In the genomic region with DNA sequence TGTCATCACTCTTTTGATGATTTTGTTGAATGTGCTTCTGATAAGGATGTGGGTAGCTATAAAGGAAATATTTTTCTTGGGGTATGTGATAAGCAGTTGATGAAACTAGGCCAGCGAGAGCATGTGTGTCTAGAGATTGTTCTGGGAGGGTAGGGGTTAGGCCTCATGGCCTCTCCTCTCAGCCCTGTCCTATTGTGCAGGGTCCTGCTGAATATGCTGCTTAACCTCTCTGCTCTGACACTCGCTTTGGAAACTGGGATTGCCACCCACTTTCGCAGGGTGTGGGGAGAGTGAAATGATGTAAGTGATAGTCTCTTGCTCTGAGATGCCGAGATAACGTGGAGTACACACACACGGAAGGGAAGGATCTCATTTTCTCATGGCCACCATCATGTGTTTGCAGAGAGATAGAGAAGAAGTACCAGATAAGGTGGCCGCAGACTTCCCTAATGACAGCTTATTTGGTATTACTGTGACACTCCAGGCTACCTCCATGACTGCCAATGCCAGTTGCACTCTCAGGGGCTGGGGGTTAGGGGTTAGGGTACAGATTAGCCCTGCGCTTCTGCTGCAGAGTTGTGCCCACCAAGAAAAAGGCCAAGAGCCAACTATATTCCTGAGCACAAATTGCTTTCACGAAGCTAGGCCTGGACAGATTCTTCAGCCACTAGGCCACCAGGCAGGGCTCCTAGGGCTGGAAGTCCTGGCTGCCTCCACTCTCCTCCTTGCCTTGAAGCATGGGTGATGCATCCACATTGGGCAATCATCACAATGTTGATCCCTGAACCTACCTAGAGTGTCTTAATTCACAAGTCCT, we compare ENCODE assay signal across 1 cellular context.
TF ChIP-seq lines count a peak whose summit lies in the region.

No MANE protein-coding gene starts in this region.

TF ChIP-seq in K562, 482 proteins besides CTCF, POLR2A, EP300 and RAD21 (continued from another document and continues in another):
- TF ChIP-seq, protein P1, sequence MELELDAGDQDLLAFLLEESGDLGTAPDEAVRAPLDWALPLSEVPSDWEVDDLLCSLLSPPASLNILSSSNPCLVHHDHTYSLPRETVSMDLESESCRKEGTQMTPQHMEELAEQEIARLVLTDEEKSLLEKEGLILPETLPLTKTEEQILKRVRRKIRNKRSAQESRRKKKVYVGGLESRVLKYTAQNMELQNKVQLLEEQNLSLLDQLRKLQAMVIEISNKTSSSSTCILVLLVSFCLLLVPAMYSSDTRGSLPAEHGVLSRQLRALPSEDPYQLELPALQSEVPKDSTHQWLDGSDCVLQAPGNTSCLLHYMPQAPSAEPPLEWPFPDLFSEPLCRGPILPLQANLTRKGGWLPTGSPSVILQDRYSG (tag; conservative IDR thresholded peaks at IDR 0.05; ENCODE audit: low read depth) = peak; percentile 91
- TF ChIP-seq, protein P2, sequence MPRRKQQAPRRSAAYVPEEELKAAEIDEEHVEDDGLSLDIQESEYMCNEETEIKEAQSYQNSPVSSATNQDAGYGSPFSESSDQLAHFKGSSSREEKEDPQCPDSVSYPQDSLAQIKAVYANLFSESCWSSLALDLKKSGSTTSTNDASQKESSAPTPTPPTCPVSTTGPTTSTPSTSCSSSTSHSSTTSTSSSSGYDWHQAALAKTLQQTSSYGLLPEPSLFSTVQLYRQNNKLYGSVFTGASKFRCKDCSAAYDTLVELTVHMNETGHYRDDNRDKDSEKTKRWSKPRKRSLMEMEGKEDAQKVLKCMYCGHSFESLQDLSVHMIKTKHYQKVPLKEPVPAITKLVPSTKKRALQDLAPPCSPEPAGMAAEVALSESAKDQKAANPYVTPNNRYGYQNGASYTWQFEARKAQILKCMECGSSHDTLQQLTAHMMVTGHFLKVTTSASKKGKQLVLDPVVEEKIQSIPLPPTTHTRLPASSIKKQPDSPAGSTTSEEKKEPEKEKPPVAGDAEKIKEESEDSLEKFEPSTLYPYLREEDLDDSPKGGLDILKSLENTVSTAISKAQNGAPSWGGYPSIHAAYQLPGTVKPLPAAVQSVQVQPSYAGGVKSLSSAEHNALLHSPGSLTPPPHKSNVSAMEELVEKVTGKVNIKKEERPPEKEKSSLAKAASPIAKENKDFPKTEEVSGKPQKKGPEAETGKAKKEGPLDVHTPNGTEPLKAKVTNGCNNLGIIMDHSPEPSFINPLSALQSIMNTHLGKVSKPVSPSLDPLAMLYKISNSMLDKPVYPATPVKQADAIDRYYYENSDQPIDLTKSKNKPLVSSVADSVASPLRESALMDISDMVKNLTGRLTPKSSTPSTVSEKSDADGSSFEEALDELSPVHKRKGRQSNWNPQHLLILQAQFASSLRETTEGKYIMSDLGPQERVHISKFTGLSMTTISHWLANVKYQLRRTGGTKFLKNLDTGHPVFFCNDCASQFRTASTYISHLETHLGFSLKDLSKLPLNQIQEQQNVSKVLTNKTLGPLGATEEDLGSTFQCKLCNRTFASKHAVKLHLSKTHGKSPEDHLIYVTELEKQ (CRISPR knock-in tag; IDR thresholded peaks at IDR 0.05) = peak; percentile 67; the same call in 1 of the 2 replicates
- TF ChIP-seq ZC3H8 (IDR thresholded peaks at IDR 0.05) (no peak), MYBL2 (IDR thresholded peaks at IDR 0.05; ENCODE audit: low read depth) (no peak), MYBL2 (CRISPR knock-in tag; IDR thresholded peaks at IDR 0.05; ENCODE audit: borderline replicate concordance) (no peak), RBM39 (optimal IDR thresholded peaks at IDR 0.05; ENCODE audit: low read depth, low read length) (no peak), ESRRA (IDR thresholded peaks at IDR 0.05; ENCODE audit: borderline replicate concordance, low read depth) (peak; percentile 86; the same call in 1 of the 2 replicates), SUPT5H (IDR thresholded peaks at IDR 0.05) (no peak; the same call in 1 of the 2 replicates), HIVEP1 (CRISPR knock-in tag; IDR thresholded peaks at IDR 0.05) (0 out of 2 replicates have a peak, but pooled peaks have one; percentile 11), MEF2D (tag; conservative IDR thresholded peaks at IDR 0.05; ENCODE audit: low read depth) (peak; percentile 73), MAFK (IDR thresholded peaks at IDR 0.05; ENCODE audit: low read length) (no peak), NR2C1 (IDR thresholded peaks at IDR 0.05) (peak; percentile 60), NR2C1 (tag; IDR thresholded peaks at IDR 0.05) (peak; percentile 73; the same call in 1 of the 2 replicates), ZEB2 (IDR thresholded peaks at IDR 0.05) (peak; percentile 94), TAF15 (IDR thresholded peaks at IDR 0.05; ENCODE audit: low read depth, low read length) (no peak), ZNF707 (CRISPR knock-in tag; conservative IDR thresholded peaks at IDR 0.05) (no peak), POLR3G (IDR thresholded peaks at IDR 0.05; ENCODE audit: extremely low read depth, insufficient read length, insufficient replicate concordance) (no peak), KLF16 (IDR thresholded peaks at IDR 0.05) (peak; percentile 93), RBM22 (IDR thresholded peaks at IDR 0.05; ENCODE audit: low read depth, low read length, poor library complexity, severe bottlenecking) (no peak), ZNF79 (CRISPR knock-in tag; IDR thresholded peaks at IDR 0.05; ENCODE audit: low read depth) (0 out of 2 replicates have a peak, but pooled peaks have one; percentile 71), NFXL1 (CRISPR knock-in tag; IDR thresholded peaks at IDR 0.05) (no peak), ATF1 (CRISPR knock-in tag; IDR thresholded peaks at IDR 0.05) (no peak), ATF1 (tag; IDR thresholded peaks at IDR 0.05) (peak; percentile 88), BRF1 (IDR thresholded peaks at IDR 0.05; ENCODE audit: borderline replicate concordance, extremely low read depth, insufficient read length) (no peak), TCF7L2 (IDR thresholded peaks at IDR 0.05; ENCODE audit: low read depth, low read length) (no peak), SRSF7 (optimal IDR thresholded peaks at IDR 0.05; ENCODE audit: low read depth, low read length) (no peak), GTF2F1 (IDR thresholded peaks at IDR 0.05; ENCODE audit: low read depth, low read length) (no peak), SMARCE1 (IDR thresholded peaks at IDR 0.05) (peak; percentile 99), ZNF133 (CRISPR knock-in tag; IDR thresholded peaks at IDR 0.05) (no peak)
- TF ChIP-seq, protein P3, sequence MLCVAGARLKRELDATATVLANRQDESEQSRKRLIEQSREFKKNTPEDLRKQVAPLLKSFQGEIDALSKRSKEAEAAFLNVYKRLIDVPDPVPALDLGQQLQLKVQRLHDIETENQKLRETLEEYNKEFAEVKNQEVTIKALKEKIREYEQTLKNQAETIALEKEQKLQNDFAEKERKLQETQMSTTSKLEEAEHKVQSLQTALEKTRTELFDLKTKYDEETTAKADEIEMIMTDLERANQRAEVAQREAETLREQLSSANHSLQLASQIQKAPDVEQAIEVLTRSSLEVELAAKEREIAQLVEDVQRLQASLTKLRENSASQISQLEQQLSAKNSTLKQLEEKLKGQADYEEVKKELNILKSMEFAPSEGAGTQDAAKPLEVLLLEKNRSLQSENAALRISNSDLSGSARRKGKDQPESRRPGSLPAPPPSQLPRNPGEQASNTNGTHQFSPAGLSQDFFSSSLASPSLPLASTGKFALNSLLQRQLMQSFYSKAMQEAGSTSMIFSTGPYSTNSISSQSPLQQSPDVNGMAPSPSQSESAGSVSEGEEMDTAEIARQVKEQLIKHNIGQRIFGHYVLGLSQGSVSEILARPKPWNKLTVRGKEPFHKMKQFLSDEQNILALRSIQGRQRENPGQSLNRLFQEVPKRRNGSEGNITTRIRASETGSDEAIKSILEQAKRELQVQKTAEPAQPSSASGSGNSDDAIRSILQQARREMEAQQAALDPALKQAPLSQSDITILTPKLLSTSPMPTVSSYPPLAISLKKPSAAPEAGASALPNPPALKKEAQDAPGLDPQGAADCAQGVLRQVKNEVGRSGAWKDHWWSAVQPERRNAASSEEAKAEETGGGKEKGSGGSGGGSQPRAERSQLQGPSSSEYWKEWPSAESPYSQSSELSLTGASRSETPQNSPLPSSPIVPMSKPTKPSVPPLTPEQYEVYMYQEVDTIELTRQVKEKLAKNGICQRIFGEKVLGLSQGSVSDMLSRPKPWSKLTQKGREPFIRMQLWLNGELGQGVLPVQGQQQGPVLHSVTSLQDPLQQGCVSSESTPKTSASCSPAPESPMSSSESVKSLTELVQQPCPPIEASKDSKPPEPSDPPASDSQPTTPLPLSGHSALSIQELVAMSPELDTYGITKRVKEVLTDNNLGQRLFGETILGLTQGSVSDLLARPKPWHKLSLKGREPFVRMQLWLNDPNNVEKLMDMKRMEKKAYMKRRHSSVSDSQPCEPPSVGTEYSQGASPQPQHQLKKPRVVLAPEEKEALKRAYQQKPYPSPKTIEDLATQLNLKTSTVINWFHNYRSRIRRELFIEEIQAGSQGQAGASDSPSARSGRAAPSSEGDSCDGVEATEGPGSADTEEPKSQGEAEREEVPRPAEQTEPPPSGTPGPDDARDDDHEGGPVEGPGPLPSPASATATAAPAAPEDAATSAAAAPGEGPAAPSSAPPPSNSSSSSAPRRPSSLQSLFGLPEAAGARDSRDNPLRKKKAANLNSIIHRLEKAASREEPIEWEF (CRISPR knock-in tag; IDR thresholded peaks at IDR 0.05) = no peak
- TF ChIP-seq, protein P4, sequence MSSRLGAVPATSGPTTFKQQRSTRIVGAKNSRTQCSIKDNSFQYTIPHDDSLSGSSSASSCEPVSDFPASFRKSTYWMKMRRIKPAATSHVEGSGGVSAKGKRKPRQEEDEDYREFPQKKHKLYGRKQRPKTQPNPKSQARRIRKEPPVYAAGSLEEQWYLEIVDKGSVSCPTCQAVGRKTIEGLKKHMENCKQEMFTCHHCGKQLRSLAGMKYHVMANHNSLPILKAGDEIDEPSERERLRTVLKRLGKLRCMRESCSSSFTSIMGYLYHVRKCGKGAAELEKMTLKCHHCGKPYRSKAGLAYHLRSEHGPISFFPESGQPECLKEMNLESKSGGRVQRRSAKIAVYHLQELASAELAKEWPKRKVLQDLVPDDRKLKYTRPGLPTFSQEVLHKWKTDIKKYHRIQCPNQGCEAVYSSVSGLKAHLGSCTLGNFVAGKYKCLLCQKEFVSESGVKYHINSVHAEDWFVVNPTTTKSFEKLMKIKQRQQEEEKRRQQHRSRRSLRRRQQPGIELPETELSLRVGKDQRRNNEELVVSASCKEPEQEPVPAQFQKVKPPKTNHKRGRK (tag; IDR thresholded peaks at IDR 0.05) = no peak
- TF ChIP-seq, protein P5, sequence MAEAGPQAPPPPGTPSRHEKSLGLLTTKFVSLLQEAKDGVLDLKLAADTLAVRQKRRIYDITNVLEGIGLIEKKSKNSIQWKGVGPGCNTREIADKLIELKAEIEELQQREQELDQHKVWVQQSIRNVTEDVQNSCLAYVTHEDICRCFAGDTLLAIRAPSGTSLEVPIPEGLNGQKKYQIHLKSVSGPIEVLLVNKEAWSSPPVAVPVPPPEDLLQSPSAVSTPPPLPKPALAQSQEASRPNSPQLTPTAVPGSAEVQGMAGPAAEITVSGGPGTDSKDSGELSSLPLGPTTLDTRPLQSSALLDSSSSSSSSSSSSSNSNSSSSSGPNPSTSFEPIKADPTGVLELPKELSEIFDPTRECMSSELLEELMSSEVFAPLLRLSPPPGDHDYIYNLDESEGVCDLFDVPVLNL (CRISPR knock-in tag; IDR thresholded peaks at IDR 0.05; ENCODE audit: low read depth) = no peak
- TF ChIP-seq, protein P6, sequence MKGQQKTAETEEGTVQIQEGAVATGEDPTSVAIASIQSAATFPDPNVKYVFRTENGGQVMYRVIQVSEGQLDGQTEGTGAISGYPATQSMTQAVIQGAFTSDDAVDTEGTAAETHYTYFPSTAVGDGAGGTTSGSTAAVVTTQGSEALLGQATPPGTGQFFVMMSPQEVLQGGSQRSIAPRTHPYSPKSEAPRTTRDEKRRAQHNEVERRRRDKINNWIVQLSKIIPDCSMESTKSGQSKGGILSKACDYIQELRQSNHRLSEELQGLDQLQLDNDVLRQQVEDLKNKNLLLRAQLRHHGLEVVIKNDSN (CRISPR knock-in tag; IDR thresholded peaks at IDR 0.05) = no peak
- TF ChIP-seq, protein P7, sequence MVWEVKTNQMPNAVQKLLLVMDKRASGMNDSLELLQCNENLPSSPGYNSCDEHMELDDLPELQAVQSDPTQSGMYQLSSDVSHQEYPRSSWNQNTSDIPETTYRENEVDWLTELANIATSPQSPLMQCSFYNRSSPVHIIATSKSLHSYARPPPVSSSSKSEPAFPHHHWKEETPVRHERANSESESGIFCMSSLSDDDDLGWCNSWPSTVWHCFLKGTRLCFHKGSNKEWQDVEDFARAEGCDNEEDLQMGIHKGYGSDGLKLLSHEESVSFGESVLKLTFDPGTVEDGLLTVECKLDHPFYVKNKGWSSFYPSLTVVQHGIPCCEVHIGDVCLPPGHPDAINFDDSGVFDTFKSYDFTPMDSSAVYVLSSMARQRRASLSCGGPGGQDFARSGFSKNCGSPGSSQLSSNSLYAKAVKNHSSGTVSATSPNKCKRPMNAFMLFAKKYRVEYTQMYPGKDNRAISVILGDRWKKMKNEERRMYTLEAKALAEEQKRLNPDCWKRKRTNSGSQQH (CRISPR knock-in tag; IDR thresholded peaks at IDR 0.05) = no peak; the same call in none of the 2 replicates
- TF ChIP-seq, protein P8, sequence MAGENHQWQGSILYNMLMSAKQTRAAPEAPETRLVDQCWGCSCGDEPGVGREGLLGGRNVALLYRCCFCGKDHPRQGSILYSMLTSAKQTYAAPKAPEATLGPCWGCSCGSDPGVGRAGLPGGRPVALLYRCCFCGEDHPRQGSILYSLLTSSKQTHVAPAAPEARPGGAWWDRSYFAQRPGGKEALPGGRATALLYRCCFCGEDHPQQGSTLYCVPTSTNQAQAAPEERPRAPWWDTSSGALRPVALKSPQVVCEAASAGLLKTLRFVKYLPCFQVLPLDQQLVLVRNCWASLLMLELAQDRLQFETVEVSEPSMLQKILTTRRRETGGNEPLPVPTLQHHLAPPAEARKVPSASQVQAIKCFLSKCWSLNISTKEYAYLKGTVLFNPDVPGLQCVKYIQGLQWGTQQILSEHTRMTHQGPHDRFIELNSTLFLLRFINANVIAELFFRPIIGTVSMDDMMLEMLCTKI (IDR thresholded peaks at IDR 0.05; ENCODE audit: partially characterized antibody) = no peak
- TF ChIP-seq, protein P9, sequence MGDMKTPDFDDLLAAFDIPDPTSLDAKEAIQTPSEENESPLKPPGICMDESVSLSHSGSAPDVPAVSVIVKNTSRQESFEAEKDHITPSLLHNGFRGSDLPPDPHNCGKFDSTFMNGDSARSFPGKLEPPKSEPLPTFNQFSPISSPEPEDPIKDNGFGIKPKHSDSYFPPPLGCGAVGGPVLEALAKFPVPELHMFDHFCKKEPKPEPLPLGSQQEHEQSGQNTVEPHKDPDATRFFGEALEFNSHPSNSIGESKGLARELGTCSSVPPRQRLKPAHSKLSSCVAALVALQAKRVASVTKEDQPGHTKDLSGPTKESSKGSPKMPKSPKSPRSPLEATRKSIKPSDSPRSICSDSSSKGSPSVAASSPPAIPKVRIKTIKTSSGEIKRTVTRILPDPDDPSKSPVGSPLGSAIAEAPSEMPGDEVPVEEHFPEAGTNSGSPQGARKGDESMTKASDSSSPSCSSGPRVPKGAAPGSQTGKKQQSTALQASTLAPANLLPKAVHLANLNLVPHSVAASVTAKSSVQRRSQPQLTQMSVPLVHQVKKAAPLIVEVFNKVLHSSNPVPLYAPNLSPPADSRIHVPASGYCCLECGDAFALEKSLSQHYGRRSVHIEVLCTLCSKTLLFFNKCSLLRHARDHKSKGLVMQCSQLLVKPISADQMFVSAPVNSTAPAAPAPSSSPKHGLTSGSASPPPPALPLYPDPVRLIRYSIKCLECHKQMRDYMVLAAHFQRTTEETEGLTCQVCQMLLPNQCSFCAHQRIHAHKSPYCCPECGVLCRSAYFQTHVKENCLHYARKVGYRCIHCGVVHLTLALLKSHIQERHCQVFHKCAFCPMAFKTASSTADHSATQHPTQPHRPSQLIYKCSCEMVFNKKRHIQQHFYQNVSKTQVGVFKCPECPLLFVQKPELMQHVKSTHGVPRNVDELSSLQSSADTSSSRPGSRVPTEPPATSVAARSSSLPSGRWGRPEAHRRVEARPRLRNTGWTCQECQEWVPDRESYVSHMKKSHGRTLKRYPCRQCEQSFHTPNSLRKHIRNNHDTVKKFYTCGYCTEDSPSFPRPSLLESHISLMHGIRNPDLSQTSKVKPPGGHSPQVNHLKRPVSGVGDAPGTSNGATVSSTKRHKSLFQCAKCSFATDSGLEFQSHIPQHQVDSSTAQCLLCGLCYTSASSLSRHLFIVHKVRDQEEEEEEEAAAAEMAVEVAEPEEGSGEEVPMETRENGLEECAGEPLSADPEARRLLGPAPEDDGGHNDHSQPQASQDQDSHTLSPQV (IDR thresholded peaks at IDR 0.05) = peak; percentile 96
